17 cellular contexts compared by ENCODE assay signal in genomic region chr10:98694014-98694413, GRCh38.
"Had no signal": no experiment of that assay in that cellular context is flagged by ENCODE, and none has a peak within 500 bp of the region (broad histone marks: within the 10 kb centered on the region; RNA-seq: fewer than 3 reads in every experiment).

No MANE protein-coding gene starts in this region.

- DNase-seq: activated CD4-positive, alpha-beta T cell treated with anti-CD3 and anti-CD28 coated beads for 36 hours; activated CD8-positive, alpha-beta T cell treated with anti-CD3 and anti-CD28 coated beads for 36 hours; activated effector memory CD4-positive, alpha-beta T cell treated with Interleukin-2 at 50 U/mL for 16 hours; activated T-cell treated with anti-CD3 and anti-CD28 coated beads, Interleukin-2, amount 50 U/mL, for 4 hours; amygdala; left colon; naive thymus-derived CD4-positive, alpha-beta T cell; posterior cingulate gyrus; retina; stimulated activated CD4-positive, alpha-beta T cell treated with anti-CD3 and anti-CD28 coated beads, Interleukin-15, amount 100 ng/mL, for 24 hours; stimulated activated CD4-positive, alpha-beta T cell treated with anti-CD3 and anti-CD28 coated beads, Interleukin-4, amount 100 ng/mL, for 24 hours; stimulated activated naive CD4-positive, alpha-beta T cell; T-helper 17 cell had no signal

- H3K36me3 ChIP-seq: neutrophil, tibial nerve had no signal

- H3K4me3 ChIP-seq: body of pancreas, coronary artery, tibial nerve had no signal

- H3K9me3 ChIP-seq: body of pancreas, neutrophil, tibial nerve had no signal

- H3K4me1 ChIP-seq: body of pancreas, tibial nerve had no signal

- H3K27me3 ChIP-seq: body of pancreas, neutrophil, tibial nerve had no signal

- H3K27ac ChIP-seq: body of pancreas, coronary artery, neutrophil, tibial nerve had no signal
